ENCODE assay signal across 25 cellular contexts in the genomic region with DNA sequence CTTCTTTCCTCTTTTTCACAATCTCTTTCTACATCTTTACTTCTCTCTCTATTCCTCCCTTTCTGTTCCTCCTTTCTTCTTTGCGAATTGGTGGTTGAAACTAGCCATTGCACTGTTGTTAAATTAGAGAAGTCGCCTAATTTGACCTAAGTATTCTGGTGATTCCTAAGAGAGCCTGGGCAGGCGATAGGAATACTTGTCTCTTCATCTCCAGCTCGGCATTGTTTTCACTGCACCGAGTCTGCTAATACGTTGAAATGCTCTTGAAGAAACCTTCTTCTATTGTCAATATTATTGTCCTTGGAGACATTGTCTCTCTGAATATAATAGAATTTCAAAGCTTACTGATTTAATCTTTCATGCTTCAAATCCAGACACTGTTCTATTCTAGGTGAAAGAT. TPM values are rescaled to one million over a fixed set of nuclear protein-coding genes. Genes with fewer than 3 reads are reported as not detected.
"Had no signal": no experiment of that assay in that cellular context is flagged by ENCODE, and none has a peak within 500 bp of the region (broad histone marks: within the 10 kb centered on the region; RNA-seq: fewer than 3 reads in every experiment).

No MANE protein-coding gene starts in this region.

- H3K27ac Mint-ChIP-seq: activated CD4-positive, alpha-beta T cell treated with anti-CD3 and anti-CD28 coated beads for 36 hours; activated naive CD8-positive, alpha-beta T cell treated with anti-CD3 and anti-CD28 coated beads for 36 hours; nephron; progenitor cell of endocrine pancreas had no signal

- H3K4me3 Mint-ChIP-seq: activated CD4-positive, alpha-beta T cell treated with anti-CD3 and anti-CD28 coated beads for 36 hours; activated naive CD8-positive, alpha-beta T cell treated with anti-CD3 and anti-CD28 coated beads for 36 hours; nephron had no signal

- H3K36me3 ChIP-seq: adrenal gland, cardiac muscle cell, ovary, right lobe of liver, transverse colon had no signal

- H3K9me3 Mint-ChIP-seq: nephron had no signal

- H3K4me3 ChIP-seq: adrenal gland, body of pancreas, cardiac muscle cell, coronary artery, dorsolateral prefrontal cortex, ovary, right lobe of liver, testis, transverse colon had no signal

- H3K4me1 ChIP-seq: adrenal gland, body of pancreas, right lobe of liver, testis, transverse colon had no signal

- H3K4me1 Mint-ChIP-seq: activated CD4-positive, alpha-beta T cell treated with anti-CD3 and anti-CD28 coated beads for 36 hours; activated naive CD8-positive, alpha-beta T cell treated with anti-CD3 and anti-CD28 coated beads for 36 hours; nephron had no signal

- ATAC-seq: activated CD4-positive, alpha-beta T cell treated with anti-CD3 and anti-CD28 coated beads for 36 hours; body of pancreas; left cardiac atrium; right lobe of liver had no signal

- H3K27me3 Mint-ChIP-seq: activated CD4-positive, alpha-beta T cell treated with anti-CD3 and anti-CD28 coated beads for 36 hours; activated naive CD8-positive, alpha-beta T cell treated with anti-CD3 and anti-CD28 coated beads for 36 hours had no signal

- FAIRE-seq: frontal cortex, keratinocyte had no signal

- H3K27ac ChIP-seq: adrenal gland, body of pancreas, cardiac muscle cell, coronary artery, ovary, right lobe of liver, testis, transverse colon had no signal

- H3K36me3 Mint-ChIP-seq: activated naive CD8-positive, alpha-beta T cell treated with anti-CD3 and anti-CD28 coated beads for 36 hours had no signal

- H3K27me3 ChIP-seq: adrenal gland, body of pancreas, cardiac muscle cell, dorsolateral prefrontal cortex, ovary, right lobe of liver, testis, transverse colon had no signal

- H3K9me3 ChIP-seq: adrenal gland, body of pancreas, ovary, right lobe of liver, testis, transverse colon had no signal

- DNase-seq: activated CD4-positive, alpha-beta T cell treated with anti-CD3 and anti-CD28 coated beads for 36 hours; activated CD4-positive, CD25-positive, alpha-beta regulatory T cell; activated effector memory CD4-positive, alpha-beta T cell treated with Interleukin-2 at 50 U/mL for 16 hours; activated naive CD4-positive, alpha-beta T cell treated with Interleukin-2 at 50 U/mL for 16 hours; activated naive CD8-positive, alpha-beta T cell treated with anti-CD3 and anti-CD28 coated beads for 36 hours; adrenal gland; aorta; body of pancreas; effector memory CD4-positive, alpha-beta T cell; glutamatergic neuron; left cardiac atrium; mammary epithelial cell; ovary; right lobe of liver; stimulated activated CD4-positive, alpha-beta T cell treated with anti-CD3 and anti-CD28 coated beads, Interleukin-2, amount 100 ng/mL, for 48 hours; stimulated activated naive CD4-positive, alpha-beta T cell treated with Interleukin-2 at 50 U/mL for 16 hours; testis; transverse colon had no signal

RNA-seq across cellular contexts. Expression of gene KCND2, which starts 31.7 kb away (rescaled TPM):
- total RNA-seq: activated CD4-positive, alpha-beta T cell treated with anti-CD3 and anti-CD28 coated beads for 36 hours; activated naive CD8-positive, alpha-beta T cell treated with anti-CD3 and anti-CD28 coated beads for 36 hours had no signal
- polyA plus RNA-seq: aorta, keratinocyte, mammary epithelial cell had no signal
